8 cellular contexts compared by ENCODE assay signal in genomic region chr4:144174401-144175067, GRCh38. TPM values are rescaled to one million over a fixed set of nuclear protein-coding genes. Genes with fewer than 3 reads are reported as not detected.
DNase-seq lines count a peak whose midpoint lies in the region; ATAC-seq and TF ChIP-seq lines count a peak whose summit lies in the region.

No MANE protein-coding gene starts in this region.

- H3K9me3 Mint-ChIP-seq in T-helper 2 cell treated with Interferon-gamma antibody and Interleukin-4, amounts not matched to agents 5 μg/mL and 100 μg/mL, for 36 hours: no peaks in the 10 kb centered on the region
- H3K9me3 Mint-ChIP-seq in nephron progenitor cell: no peaks in the 10 kb centered on the region

- no peaks in the 10 kb centered on the region for H3K36me3 Mint-ChIP-seq in T-helper 2 cell treated with Interferon-gamma antibody and Interleukin-4, amounts not matched to agents 5 μg/mL and 100 μg/mL, for 36 hours (ENCODE audit: low read depth)
- no peaks in the 10 kb centered on the region for H3K36me3 Mint-ChIP-seq in nephron progenitor cell (ENCODE audit: low read depth)

- no peak overlapping the region for H3K4me3 ChIP-seq in epithelial cell of proximal tubule (ENCODE audit: low read depth, low read length)

- DNase-seq in MV-4-11 (lab: John Stamatoyannopoulos, UW) (peak; percentile 52), epithelial cell of proximal tubule (ENCODE audit: low read depth) (no peak), nephron progenitor cell (no peak), ureter (ENCODE audit: low spot score) (no peak)
- DNase-seq in T-helper 2 cell treated with Interferon-gamma antibody and Interleukin-4, amounts not matched to agents 5 μg/mL and 100 μg/mL, for 36 hours (ENCODE audit: low spot score): peak; percentile 10

- peak; percentile 53 for TF ChIP-seq CTCF in C4-2B (conservative IDR thresholded peaks at IDR 0.05)
- TF ChIP-seq CTCF in epithelial cell of proximal tubule (conservative IDR thresholded peaks at IDR 0.05; ENCODE audit: low read depth, low read length): peak; percentile 45
- peak; percentile 43 for TF ChIP-seq CTCF in nephron progenitor cell (IDR thresholded peaks at IDR 0.05)

- no peak overlapping the region for H3K27ac ChIP-seq in C4-2B

- H3K27ac Mint-ChIP-seq in T-helper 2 cell treated with Interferon-gamma antibody and Interleukin-4, amounts not matched to agents 5 μg/mL and 100 μg/mL, for 36 hours: peak overlapping the region; percentile 31
- H3K27ac Mint-ChIP-seq in nephron progenitor cell: no peak overlapping the region

- H3K4me3 Mint-ChIP-seq in T-helper 2 cell treated with Interferon-gamma antibody and Interleukin-4, amounts not matched to agents 5 μg/mL and 100 μg/mL, for 36 hours: peak overlapping the region; percentile 14
- no peak overlapping the region for H3K4me3 Mint-ChIP-seq in nephron progenitor cell

- peaks cover 5% of the 10 kb centered on the region for H3K27me3 Mint-ChIP-seq in T-helper 2 cell treated with Interferon-gamma antibody and Interleukin-4, amounts not matched to agents 5 μg/mL and 100 μg/mL, for 36 hours (ENCODE audit: low read depth)
- peaks cover 12% of the 10 kb centered on the region for H3K27me3 Mint-ChIP-seq in nephron progenitor cell (ENCODE audit: low read depth, poor library complexity)

- H3K4me1 Mint-ChIP-seq in T-helper 2 cell treated with Interferon-gamma antibody and Interleukin-4, amounts not matched to agents 5 μg/mL and 100 μg/mL, for 36 hours (ENCODE audit: low read depth): peaks cover 17% of the 10 kb centered on the region
- H3K4me1 Mint-ChIP-seq in nephron progenitor cell: peaks cover 28% of the 10 kb centered on the region

- ATAC-seq in GM18498 (IDR thresholded peaks at IDR 0.05; ENCODE audit: unreplicated experiment) (peak; percentile 75), HG02678 (IDR thresholded peaks at IDR 0.05; ENCODE audit: unreplicated experiment) (peak; percentile 85)

RNA-seq across cellular contexts. Expression of gene GYPA, which starts 34.0 kb away (rescaled TPM):
- total RNA-seq in epithelial cell of proximal tubule (not detected in 2 replicates), ureter (not detected)

Comparison
In these comparisons a context has a peak if more than half of its experiments do, and no peak if none do; other contexts are left out.
1. DNase-seq: peak in MV-4-11 (single experiment) and T-helper 2 cell treated with Interferon-gamma antibody and Interleukin-4, amounts not matched to agents 5 μg/mL and 100 μg/mL, for 36 hours (single experiment); none in epithelial cell of proximal tubule (single experiment), nephron progenitor cell (single experiment) and ureter (single experiment).
2. Peak in every context shown above with its lines, with median percentiles within 50 percentile points of each other: CTCF ChIP-seq.